14 cellular contexts compared by ENCODE assay signal in the genomic region with DNA sequence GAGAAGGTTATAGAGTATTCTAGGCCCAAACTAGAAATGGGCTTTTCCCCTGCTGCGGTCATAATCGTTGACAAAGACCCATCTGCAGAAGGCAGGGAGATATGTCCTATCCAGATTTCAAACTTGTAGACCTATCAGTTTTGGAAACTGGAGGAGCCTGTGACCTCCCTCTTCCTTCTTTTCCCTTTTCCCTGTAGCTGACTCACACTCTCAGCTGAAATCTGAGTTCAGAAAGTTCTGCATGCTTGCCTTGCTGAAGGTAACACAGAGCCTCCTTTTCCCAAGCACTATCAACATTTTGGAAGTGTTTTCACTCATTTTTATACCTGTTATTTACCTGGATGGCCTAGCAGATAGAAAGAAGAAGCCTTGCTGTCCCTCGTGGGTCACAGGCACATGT.
"Had no signal": no experiment of that assay in that cellular context is flagged by ENCODE, and none has a peak within 500 bp of the region (broad histone marks: within the 10 kb centered on the region; RNA-seq: fewer than 3 reads in every experiment).

No MANE protein-coding gene starts in this region.

- H3K4me2 ChIP-seq: hepatocyte had no signal

- H2AFZ ChIP-seq: hepatocyte had no signal

- H3K79me2 ChIP-seq: hepatocyte had no signal

- H3K27ac ChIP-seq: foreskin keratinocyte, hepatocyte, thoracic aorta had no signal

- H3K9me3 ChIP-seq: thoracic aorta had no signal

- H3K36me3 ChIP-seq: thoracic aorta had no signal

- H3K4me3 ChIP-seq: hepatocyte, thoracic aorta had no signal

- ATAC-seq: foreskin keratinocyte; left cardiac atrium; naive thymus-derived CD8-positive, alpha-beta T cell had no signal

- H3K27me3 ChIP-seq: foreskin keratinocyte, hepatocyte had no signal

- DNase-seq: activated CD4-positive, alpha-beta T cell treated with anti-CD3 and anti-CD28 coated beads, Interleukin-2, amount 50 U/mL, for 4 hours; activated naive CD4-positive, alpha-beta T cell treated with Interleukin-2 at 50 U/mL for 16 hours; activated naive CD8-positive, alpha-beta T cell treated with anti-CD3 and anti-CD28 coated beads for 36 hours; activated T-cell treated with anti-CD3 and anti-CD28 coated beads, Interleukin-2, amount 50 U/mL, for 48 hours; foreskin keratinocyte; glutamatergic neuron; left cardiac atrium; naive thymus-derived CD8-positive, alpha-beta T cell; posterior cingulate gyrus; stimulated activated CD4-positive, alpha-beta T cell treated with anti-CD3 and anti-CD28 coated beads, Interleukin-4, amount 100 ng/mL, for 1 hour; stimulated activated naive CD4-positive, alpha-beta T cell; T1000 had no signal
